In the genomic region with DNA sequence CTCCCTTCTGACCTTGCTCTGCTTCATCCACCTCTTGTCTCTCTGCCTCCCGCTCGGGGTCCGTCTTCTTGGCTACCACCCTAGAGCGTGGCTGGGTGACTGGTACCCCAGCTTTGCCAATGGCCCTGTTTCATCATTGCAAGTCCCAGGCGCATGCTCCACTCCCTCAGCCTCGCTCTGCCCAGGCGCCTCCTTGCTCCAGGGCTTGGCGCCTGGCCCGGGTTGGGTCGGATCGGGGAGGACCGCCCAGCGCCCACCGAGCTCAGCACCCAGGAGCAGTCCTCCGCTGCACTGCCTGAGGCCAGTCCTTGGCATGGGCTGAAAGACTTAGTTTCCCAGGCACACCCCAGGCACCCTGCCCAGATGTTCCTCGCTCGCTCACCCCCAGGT, we compare ENCODE assay signal across 9 cellular contexts. TPM values are rescaled to one million over a fixed set of nuclear protein-coding genes. Genes with fewer than 3 reads are reported as not detected.
DNase-seq lines count a peak whose midpoint lies in the region; ATAC-seq and TF ChIP-seq lines count a peak whose summit lies in the region.
"Had no signal": no experiment of that assay in that cellular context is flagged by ENCODE, and none has a peak within 500 bp of the region (broad histone marks: within the 10 kb centered on the region; RNA-seq: fewer than 3 reads in every experiment).

No MANE protein-coding gene starts in this region.

- TF ChIP-seq EP300 in gastroesophageal sphincter (IDR thresholded peaks at IDR 0.05), result no peak

- peak overlapping the region; percentile 47 for H3K4me3 Mint-ChIP-seq in WTC11
- H3K4me3 Mint-ChIP-seq in progenitor cell of endocrine pancreas (ENCODE audit: low read depth), result no peak overlapping the region

- H3K9me3 ChIP-seq in BLaER1 (no peaks in the 10 kb centered on the region), gastroesophageal sphincter (no peaks in the 10 kb centered on the region), colonic mucosa (no peaks in the 10 kb centered on the region)

- 4 to 90% methylated on average over 2 to 4 of the region's 17 CpGs for WGBS in gastroesophageal sphincter (ENCODE audit: low coverage in 1 of 2), 2 donors

- H3K9me3 Mint-ChIP-seq in WTC11 (no peaks in the 10 kb centered on the region), progenitor cell of endocrine pancreas (ENCODE audit: low read depth) (peaks cover under 1% of the 10 kb centered on the region)

- H3K4me3 ChIP-seq in BLaER1, result no peak overlapping the region
- peak overlapping the region; percentile 10 to 38 for H3K4me3 ChIP-seq in gastroesophageal sphincter
- no peak overlapping the region for H3K4me3 ChIP-seq in colonic mucosa

- H3K36me3 ChIP-seq in BLaER1 (no peaks in the 10 kb centered on the region), gastroesophageal sphincter (no peaks in the 10 kb centered on the region), colonic mucosa (no peaks in the 10 kb centered on the region)

- H3K27me3 ChIP-seq in BLaER1 (peaks cover 32% of the 10 kb centered on the region), gastroesophageal sphincter (peaks cover 9% of the 10 kb centered on the region), colonic mucosa (no peaks in the 10 kb centered on the region)

- intact Hi-C loops in colonic mucosa (cut with DNase I), result no loop called here

- H3K27ac Mint-ChIP-seq in WTC11 (no peak overlapping the region), progenitor cell of endocrine pancreas (no peak overlapping the region)

- ATAC-seq in WTC11 (no peak), gastroesophageal sphincter (peak; percentile 45)

- no peak for TF ChIP-seq POLR2A in gastroesophageal sphincter (IDR thresholded peaks at IDR 0.05)

- H3K4me1 Mint-ChIP-seq in WTC11 (peaks cover 8% of the 10 kb centered on the region; the same call in 1 of the 2 replicates), progenitor cell of endocrine pancreas (ENCODE audit: low read depth) (no peaks in the 10 kb centered on the region)

- peaks cover 11% of the 10 kb centered on the region; the same call in 1 of the 2 replicates for H4K20me1 ChIP-seq in BLaER1

- H3K27me3 Mint-ChIP-seq in WTC11 (ENCODE audit: low read depth), result no peaks in the 10 kb centered on the region
- H3K27me3 Mint-ChIP-seq in progenitor cell of endocrine pancreas, result no peaks in the 10 kb centered on the region

- H3K36me3 Mint-ChIP-seq in WTC11, result no peaks in the 10 kb centered on the region
- no peaks in the 10 kb centered on the region for H3K36me3 Mint-ChIP-seq in progenitor cell of endocrine pancreas (ENCODE audit: insufficient read depth)

- TF ChIP-seq CTCF in WTC11 (IDR thresholded peaks at IDR 0.05) (no peak), gastroesophageal sphincter (IDR thresholded peaks at IDR 0.05) (no peak), progenitor cell of endocrine pancreas (IDR thresholded peaks at IDR 0.05; ENCODE audit: unreplicated experiment) (peak; percentile 3), colonic mucosa (IDR thresholded peaks at IDR 0.05) (no peak)

- DNase-seq in WTC11 (ENCODE audit: low spot score), result no peak
- no peak for DNase-seq in progenitor cell of endocrine pancreas (ENCODE audit: low spot score, unreplicated experiment)
- no peak for DNase-seq in stimulated activated naive CD4-positive, alpha-beta T cell treated with Interleukin-2 at 50 U/mL for 16 hours (lab: John Stamatoyannopoulos, UW)
- DNase-seq in NCI-H2081 (lab: John Stamatoyannopoulos, UW), result no peak
- DNase-seq in colonic mucosa, result no peak
- no peak for DNase-seq in globus pallidus (ENCODE audit: low spot score)
- DNase-seq: activated CD4-positive, alpha-beta T cell treated with anti-CD3 and anti-CD28 coated beads, Interleukin-2, amount 50 U/mL, for 48 hours had no signal

- H3K4me1 ChIP-seq in BLaER1 (peaks cover 84% of the 10 kb centered on the region), gastroesophageal sphincter (peaks cover 0 to 33% (median 0%) of the 10 kb centered on the region in 3 donors), colonic mucosa (no peaks in the 10 kb centered on the region)

- H3K27ac ChIP-seq in BLaER1 (peak overlapping the region; percentile 35; the same call in 1 of the 2 replicates), gastroesophageal sphincter (peak overlapping the region in 3 of 4 donors; percentile 45 to 68 (median 67)), colonic mucosa (no peak overlapping the region)

- POLR2A ChIA-PET in WTC11 (lab: Charles Lee), result no interaction called here

- H3K4me2 ChIP-seq in BLaER1, result peak overlapping the region; percentile 67

- H3K9ac ChIP-seq in BLaER1 (peak overlapping the region; percentile 41; the same call in 1 of the 2 replicates), colonic mucosa (ENCODE audit: low read depth in 2 of 2, low read length in 2 of 2) (no peak overlapping the region)

- CTCF ChIA-PET in WTC11 (lab: Charles Lee), result interaction anchor here (1.1 to 2.1 kb wide), 6 partner anchors 16 to 38 kb away, joined by 4 to 13 read pairs (median 4); a partner anchor contains a TSS

TF ChIP-seq in WTC11, 78 proteins besides CTCF, POLR2A, EP300 and RAD21:
- TF ChIP-seq, protein P1, sequence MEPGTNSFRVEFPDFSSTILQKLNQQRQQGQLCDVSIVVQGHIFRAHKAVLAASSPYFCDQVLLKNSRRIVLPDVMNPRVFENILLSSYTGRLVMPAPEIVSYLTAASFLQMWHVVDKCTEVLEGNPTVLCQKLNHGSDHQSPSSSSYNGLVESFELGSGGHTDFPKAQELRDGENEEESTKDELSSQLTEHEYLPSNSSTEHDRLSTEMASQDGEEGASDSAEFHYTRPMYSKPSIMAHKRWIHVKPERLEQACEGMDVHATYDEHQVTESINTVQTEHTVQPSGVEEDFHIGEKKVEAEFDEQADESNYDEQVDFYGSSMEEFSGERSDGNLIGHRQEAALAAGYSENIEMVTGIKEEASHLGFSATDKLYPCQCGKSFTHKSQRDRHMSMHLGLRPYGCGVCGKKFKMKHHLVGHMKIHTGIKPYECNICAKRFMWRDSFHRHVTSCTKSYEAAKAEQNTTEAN (CRISPR knock-in tag; IDR thresholded peaks at IDR 0.05), result no peak
- TF ChIP-seq, protein P2, sequence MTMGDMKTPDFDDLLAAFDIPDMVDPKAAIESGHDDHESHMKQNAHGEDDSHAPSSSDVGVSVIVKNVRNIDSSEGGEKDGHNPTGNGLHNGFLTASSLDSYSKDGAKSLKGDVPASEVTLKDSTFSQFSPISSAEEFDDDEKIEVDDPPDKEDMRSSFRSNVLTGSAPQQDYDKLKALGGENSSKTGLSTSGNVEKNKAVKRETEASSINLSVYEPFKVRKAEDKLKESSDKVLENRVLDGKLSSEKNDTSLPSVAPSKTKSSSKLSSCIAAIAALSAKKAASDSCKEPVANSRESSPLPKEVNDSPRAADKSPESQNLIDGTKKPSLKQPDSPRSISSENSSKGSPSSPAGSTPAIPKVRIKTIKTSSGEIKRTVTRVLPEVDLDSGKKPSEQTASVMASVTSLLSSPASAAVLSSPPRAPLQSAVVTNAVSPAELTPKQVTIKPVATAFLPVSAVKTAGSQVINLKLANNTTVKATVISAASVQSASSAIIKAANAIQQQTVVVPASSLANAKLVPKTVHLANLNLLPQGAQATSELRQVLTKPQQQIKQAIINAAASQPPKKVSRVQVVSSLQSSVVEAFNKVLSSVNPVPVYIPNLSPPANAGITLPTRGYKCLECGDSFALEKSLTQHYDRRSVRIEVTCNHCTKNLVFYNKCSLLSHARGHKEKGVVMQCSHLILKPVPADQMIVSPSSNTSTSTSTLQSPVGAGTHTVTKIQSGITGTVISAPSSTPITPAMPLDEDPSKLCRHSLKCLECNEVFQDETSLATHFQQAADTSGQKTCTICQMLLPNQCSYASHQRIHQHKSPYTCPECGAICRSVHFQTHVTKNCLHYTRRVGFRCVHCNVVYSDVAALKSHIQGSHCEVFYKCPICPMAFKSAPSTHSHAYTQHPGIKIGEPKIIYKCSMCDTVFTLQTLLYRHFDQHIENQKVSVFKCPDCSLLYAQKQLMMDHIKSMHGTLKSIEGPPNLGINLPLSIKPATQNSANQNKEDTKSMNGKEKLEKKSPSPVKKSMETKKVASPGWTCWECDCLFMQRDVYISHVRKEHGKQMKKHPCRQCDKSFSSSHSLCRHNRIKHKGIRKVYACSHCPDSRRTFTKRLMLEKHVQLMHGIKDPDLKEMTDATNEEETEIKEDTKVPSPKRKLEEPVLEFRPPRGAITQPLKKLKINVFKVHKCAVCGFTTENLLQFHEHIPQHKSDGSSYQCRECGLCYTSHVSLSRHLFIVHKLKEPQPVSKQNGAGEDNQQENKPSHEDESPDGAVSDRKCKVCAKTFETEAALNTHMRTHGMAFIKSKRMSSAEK (CRISPR knock-in tag; IDR thresholded peaks at IDR 0.05; ENCODE audit: borderline replicate concordance), result no peak
- TF ChIP-seq TP53 (CRISPR knock-in tag; IDR thresholded peaks at IDR 0.05) (no peak), NR1H2 (CRISPR knock-in tag; IDR thresholded peaks at IDR 0.05) (no peak)

RNA-seq across cellular contexts. Expression of a gene that starts 0.6 kb away (rescaled TPM):
- 1.8 to 3.7 TPM (median 3.2 TPM) in 3 replicates for total RNA-seq in WTC11 (2021)
- 10 to 100 TPM; 10.4 to 49.4 (median 16.5) TPM for total RNA-seq in gastroesophageal sphincter
- 0.98 and 1.1 TPM in 2 replicates for total RNA-seq in progenitor cell of endocrine pancreas
- 10 to 100 TPM in 1 of 2 donors, 1 to 10 TPM in 1; 6.0 to 11.4 TPM for total RNA-seq in colonic mucosa

RNA-seq across cellular contexts. Expression of a gene that starts 22.1 kb away (rescaled TPM):
- total RNA-seq in WTC11 (2021) (0.28 to 0.32 TPM (median 0.30 TPM) in 3 replicates), gastroesophageal sphincter (under 1 TPM in 3 of 4 donors, not detected in 1; 0.13 to 0.37 (median 0.31) TPM), progenitor cell of endocrine pancreas (0.11 and 0.60 TPM in 2 replicates), colonic mucosa (under 1 TPM in 1 of 2 donors, not detected in 1; 0.24 TPM)

RNA-seq across cellular contexts. Expression of a gene that starts 25.0 kb away (rescaled TPM):
- total RNA-seq in WTC11 (2021) (46.5 to 52.9 TPM (median 52.2 TPM) in 3 replicates), gastroesophageal sphincter (10 to 100 TPM; 20.2 to 34.0 (median 28.3) TPM), progenitor cell of endocrine pancreas (22.3 and 22.9 TPM in 2 replicates), colonic mucosa (10 to 100 TPM; 18.9 to 47.8 TPM)

RNA-seq across cellular contexts. Expression of a gene that starts 49.5 kb away (rescaled TPM):
- 0.78 to 1.5 TPM (median 1.0 TPM) in 3 replicates for total RNA-seq in WTC11 (2021)
- total RNA-seq in gastroesophageal sphincter, result 1 to 10 TPM in 2 of 4 donors, under 1 TPM in 2; 0.42 to 1.6 (median 0.87) TPM
- 0.24 and 0.41 TPM in 2 replicates for total RNA-seq in progenitor cell of endocrine pancreas
- 1 to 10 TPM in 1 of 2 donors, not detected in 1; 1.2 TPM for total RNA-seq in colonic mucosa

Comparison
In these comparisons a context has a peak if more than half of its experiments do, and no peak if none do; other contexts are left out.
1. H3K4me3 ChIP-seq: peak in gastroesophageal sphincter (2 of 2); none in BLaER1 (single experiment) and colonic mucosa (single experiment).